8 cellular contexts compared by ENCODE assay signal in genomic region chr15:78004919-78005634, GRCh38.
DNase-seq lines count a peak whose midpoint lies in the region; ATAC-seq and TF ChIP-seq lines count a peak whose summit lies in the region.

No MANE protein-coding gene starts in this region.

- H3K27ac Mint-ChIP-seq in activated CD4-positive, alpha-beta T cell treated with anti-CD3 and anti-CD28 coated beads for 36 hours, result peak overlapping the region; percentile 6

- H3K27me3 Mint-ChIP-seq in activated CD4-positive, alpha-beta T cell treated with anti-CD3 and anti-CD28 coated beads for 36 hours, result no peaks in the 10 kb centered on the region

- no peak for ATAC-seq in activated CD4-positive, alpha-beta T cell treated with anti-CD3 and anti-CD28 coated beads for 36 hours
- no peak for ATAC-seq in HG03378 (IDR thresholded peaks at IDR 0.05; ENCODE audit: unreplicated experiment)

- CTCF ChIA-PET in activated CD4-positive, alpha-beta T cell treated with anti-CD3 and anti-CD28 coated beads for 36 hours (lab: Charles Lee), result interaction anchor here (0.6 to 2.4 kb wide), 8 partner anchors 9 to 191 kb away, joined by 3 to 17 read pairs (median 4); no protein-coding TSS in a partner anchor

- H3K4me3 ChIP-seq in adipocyte (ENCODE audit: low read length), result no peak overlapping the region
- H3K4me3 ChIP-seq in right atrium auricular region, result no peak overlapping the region
- H3K4me3 ChIP-seq in spleen, result no peak overlapping the region

- H3K4me1 Mint-ChIP-seq in activated CD4-positive, alpha-beta T cell treated with anti-CD3 and anti-CD28 coated beads for 36 hours, result peaks cover 8% of the 10 kb centered on the region

- POLR2A ChIA-PET in activated CD4-positive, alpha-beta T cell treated with anti-CD3 and anti-CD28 coated beads for 36 hours (lab: Charles Lee), result no interaction called here

- 50 to 71% (median 57%) methylated on average over 7 to 10 of the region's 10 CpGs for WGBS in spleen, 5 donors

- peak in 1 of 2 donors; percentile 37 for TF ChIP-seq CTCF in right atrium auricular region (IDR thresholded peaks at IDR 0.05)
- peak in 3 of 11 experiments; percentile 13 to 30 (median 14) for TF ChIP-seq CTCF in spleen (IDR thresholded peaks at IDR 0.05 in 8 of 11, conservative IDR thresholded peaks at IDR 0.05 in 3 of 11)

- H3K9me3 Mint-ChIP-seq in activated CD4-positive, alpha-beta T cell treated with anti-CD3 and anti-CD28 coated beads for 36 hours (ENCODE audit: low read depth), result no peaks in the 10 kb centered on the region

- TF ChIP-seq POLR2A in spleen (IDR thresholded peaks at IDR 0.05), result no peak

- no peak for DNase-seq in activated CD4-positive, alpha-beta T cell treated with anti-CD3 and anti-CD28 coated beads for 36 hours
- DNase-seq in activated CD4-positive, alpha-beta T cell treated with anti-CD3 and anti-CD28 coated beads, Interleukin-2, amount 50 U/mL, for 1 hour, result no peak
- DNase-seq in adipocyte (ENCODE audit: low read depth) (peak; percentile 74), right atrium auricular region (ENCODE audit: low spot score) (peak; percentile 86), spleen (no peak), NCI-H1436 (lab: John Stamatoyannopoulos, UW) (no peak), RPMI8226 (no peak)

- H3K9ac ChIP-seq in adipocyte (ENCODE audit: low read length), result no peak overlapping the region

- H3K36me3 Mint-ChIP-seq in activated CD4-positive, alpha-beta T cell treated with anti-CD3 and anti-CD28 coated beads for 36 hours (ENCODE audit: low read depth), result peaks cover 48% of the 10 kb centered on the region

- H3K4me3 Mint-ChIP-seq in activated CD4-positive, alpha-beta T cell treated with anti-CD3 and anti-CD28 coated beads for 36 hours, result no peak overlapping the region

- intact Hi-C loops in activated CD4-positive, alpha-beta T cell treated with anti-CD3 and anti-CD28 coated beads for 36 hours (cut with DNase I, micrococcal nuclease), result no loop called here
- intact Hi-C loops in spleen (cut with DNase I; ENCODE audit: low total_unique reads), result loop anchor here (10.0 kb wide), 1 partner anchor 100 kb away; no protein-coding TSS in a partner anchor

- H3K9me3 ChIP-seq in adipocyte (ENCODE audit: control insufficient read depth, low read length), result no peaks in the 10 kb centered on the region
- no peaks in the 10 kb centered on the region for H3K9me3 ChIP-seq in right atrium auricular region
- no peaks in the 10 kb centered on the region for H3K9me3 ChIP-seq in spleen

- H3K27me3 ChIP-seq in adipocyte (replicated peaks; ENCODE audit: control insufficient read depth, insufficient read depth, low read length) (no peaks in the 10 kb centered on the region), right atrium auricular region (no peaks in the 10 kb centered on the region), spleen (replicated peaks in 1 of 7) (no peaks in the 10 kb centered on the region)

- H3K36me3 ChIP-seq in adipocyte (ENCODE audit: control insufficient read depth, insufficient read depth, low read length, severe bottlenecking), result peaks cover 38% of the 10 kb centered on the region
- peaks cover 36% of the 10 kb centered on the region for H3K36me3 ChIP-seq in right atrium auricular region
- peaks cover 0 to 99% (median 73%) of the 10 kb centered on the region in 6 donors for H3K36me3 ChIP-seq in spleen

- peak overlapping the region; percentile 36 to 47 for H3K27ac ChIP-seq in right atrium auricular region
- H3K27ac ChIP-seq in spleen, result peak overlapping the region in 5 of 8 donors; percentile 21 to 60 (median 49)

- H3K4me1 ChIP-seq in adipocyte (ENCODE audit: control insufficient read depth, insufficient read depth, low read length), result peaks cover 48% of the 10 kb centered on the region
- peaks cover 0 to 56% of the 10 kb centered on the region in 2 donors for H3K4me1 ChIP-seq in right atrium auricular region
- H3K4me1 ChIP-seq in spleen, result peaks cover 0 to 79% (median 44%) of the 10 kb centered on the region in 6 donors

Comparison
In these comparisons a context has a peak if more than half of its experiments do, and no peak if none do; other contexts are left out.
1. DNase-seq: peak in adipocyte (single experiment) and right atrium auricular region (single experiment); none in activated CD4-positive, alpha-beta T cell treated with anti-CD3 and anti-CD28 coated beads for 36 hours (single experiment), activated CD4-positive, alpha-beta T cell treated with anti-CD3 and anti-CD28 coated beads, Interleukin-2, amount 50 U/mL, for 1 hour (single experiment), spleen (single experiment), NCI-H1436 (single experiment) and RPMI8226 (single experiment).